1 cellular context compared by ENCODE assay signal in the genomic region with DNA sequence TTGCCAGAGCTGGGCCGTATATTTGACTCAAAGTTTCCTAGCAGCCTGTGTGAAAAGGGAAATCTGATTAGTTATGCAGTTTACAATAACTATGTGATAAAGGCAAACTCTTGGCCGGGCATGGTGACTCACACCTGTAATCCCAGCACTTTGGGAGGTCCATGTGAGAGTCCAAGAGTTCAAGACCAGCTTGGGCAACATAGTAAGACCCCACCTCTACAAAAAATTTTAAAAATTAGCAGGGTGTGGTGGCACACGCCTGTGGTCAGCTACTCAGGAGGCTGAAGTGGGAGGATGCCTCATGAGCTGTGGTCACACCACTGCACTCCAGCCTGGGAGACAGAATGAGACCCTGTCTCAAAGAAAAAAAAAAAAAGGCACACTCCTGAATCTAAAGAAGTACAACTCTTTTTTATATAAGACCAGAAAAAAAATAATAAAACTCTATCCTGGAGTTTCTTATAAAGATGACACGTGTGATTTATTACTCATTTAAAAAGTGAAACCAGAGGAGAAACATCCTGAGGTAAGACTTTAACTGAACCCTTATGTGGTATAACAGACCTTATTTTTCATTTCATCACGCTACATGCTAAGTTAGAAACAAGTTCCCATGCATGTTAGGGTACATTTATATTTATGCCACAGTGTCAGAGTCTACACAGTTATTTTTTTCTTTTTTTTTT.
A peak's percentile ranks its signal among the peaks of the same experiment; 100 is the strongest.
TF ChIP-seq lines count a peak whose summit lies in the region.

No MANE protein-coding gene starts in this region.

TF ChIP-seq in GM12878, 131 proteins besides CTCF, POLR2A, EP300 and RAD21 (continues in another document):
- TF ChIP-seq RFX5 (IDR thresholded peaks at IDR 0.05; ENCODE audit: low read depth, low read length) (no peak), SP1 (IDR thresholded peaks at IDR 0.05; ENCODE audit: low read depth, low read length) (no peak), NBN (IDR thresholded peaks at IDR 0.05) (no peak), PBX3 (IDR thresholded peaks at IDR 0.05; ENCODE audit: insufficient replicate concordance, low read depth, low read length) (no peak), ZNF24 (IDR thresholded peaks at IDR 0.05) (no peak), ETV6 (conservative IDR thresholded peaks at IDR 0.05 in 1 of 2, IDR thresholded peaks at IDR 0.05 in 1 of 2; ENCODE audit: borderline replicate concordance in 1 of 2, low read depth in 1 of 2) (no peak), PML (IDR thresholded peaks at IDR 0.05; ENCODE audit: low read length) (0 out of 2 replicates have a peak, but pooled peaks have one; percentile 24), NR2C1 (IDR thresholded peaks at IDR 0.05) (no peak), CBX3 (IDR thresholded peaks at IDR 0.05; ENCODE audit: borderline replicate concordance, low read depth) (no peak), SPI1 (IDR thresholded peaks at IDR 0.05; ENCODE audit: borderline replicate concordance, insufficient read depth, low read depth, low read length) (no peak), TBL1XR1 (IDR thresholded peaks at IDR 0.05; ENCODE audit: low read depth, low read length) (no peak), BCL11A (IDR thresholded peaks at IDR 0.05; ENCODE audit: low read depth, low read length) (no peak; the same call in 1 of the 2 replicates), BMI1 (IDR thresholded peaks at IDR 0.05; ENCODE audit: borderline replicate concordance) (0 out of 2 replicates have a peak, but pooled peaks have one; percentile 5), RAD51 (IDR thresholded peaks at IDR 0.05) (peak; percentile 46; the same call in 1 of the 2 replicates), RCOR1 (conservative IDR thresholded peaks at IDR 0.05; ENCODE audit: low read depth, low read length) (no peak), PAX8 (IDR thresholded peaks at IDR 0.05) (no peak), PAX5 (IDR thresholded peaks at IDR 0.05; ENCODE audit: borderline replicate concordance, low read depth, low read length) (0 out of 2 replicates have a peak, but pooled peaks have one; percentile 5), E2F4 (IDR thresholded peaks at IDR 0.05; ENCODE audit: low read depth, low read length) (no peak), GATAD2B (conservative IDR thresholded peaks at IDR 0.05; ENCODE audit: low read depth) (peak; percentile 22; the same call in 1 of the 2 replicates), NR2F1 (conservative IDR thresholded peaks at IDR 0.05) (peak; percentile 4; the same call in 1 of the 2 replicates), POLR2AphosphoS2 (IDR thresholded peaks at IDR 0.05; ENCODE audit: low read depth, low read length) (no peak), BCL3 (IDR thresholded peaks at IDR 0.05; ENCODE audit: borderline replicate concordance, insufficient read depth, low read depth, low read length, poor library complexity, severe bottlenecking) (peak; percentile 95), RELB (IDR thresholded peaks at IDR 0.05; ENCODE audit: low read depth) (peak; percentile 55; the same call in 1 of the 2 replicates)
- TF ChIP-seq, protein P1, sequence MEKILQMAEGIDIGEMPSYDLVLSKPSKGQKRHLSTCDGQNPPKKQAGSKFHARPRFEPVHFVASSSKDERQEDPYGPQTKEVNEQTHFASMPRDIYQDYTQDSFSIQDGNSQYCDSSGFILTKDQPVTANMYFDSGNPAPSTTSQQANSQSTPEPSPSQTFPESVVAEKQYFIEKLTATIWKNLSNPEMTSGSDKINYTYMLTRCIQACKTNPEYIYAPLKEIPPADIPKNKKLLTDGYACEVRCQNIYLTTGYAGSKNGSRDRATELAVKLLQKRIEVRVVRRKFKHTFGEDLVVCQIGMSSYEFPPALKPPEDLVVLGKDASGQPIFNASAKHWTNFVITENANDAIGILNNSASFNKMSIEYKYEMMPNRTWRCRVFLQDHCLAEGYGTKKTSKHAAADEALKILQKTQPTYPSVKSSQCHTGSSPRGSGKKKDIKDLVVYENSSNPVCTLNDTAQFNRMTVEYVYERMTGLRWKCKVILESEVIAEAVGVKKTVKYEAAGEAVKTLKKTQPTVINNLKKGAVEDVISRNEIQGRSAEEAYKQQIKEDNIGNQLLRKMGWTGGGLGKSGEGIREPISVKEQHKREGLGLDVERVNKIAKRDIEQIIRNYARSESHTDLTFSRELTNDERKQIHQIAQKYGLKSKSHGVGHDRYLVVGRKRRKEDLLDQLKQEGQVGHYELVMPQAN (conservative IDR thresholded peaks at IDR 0.05) = no peak
- TF ChIP-seq, protein P2, sequence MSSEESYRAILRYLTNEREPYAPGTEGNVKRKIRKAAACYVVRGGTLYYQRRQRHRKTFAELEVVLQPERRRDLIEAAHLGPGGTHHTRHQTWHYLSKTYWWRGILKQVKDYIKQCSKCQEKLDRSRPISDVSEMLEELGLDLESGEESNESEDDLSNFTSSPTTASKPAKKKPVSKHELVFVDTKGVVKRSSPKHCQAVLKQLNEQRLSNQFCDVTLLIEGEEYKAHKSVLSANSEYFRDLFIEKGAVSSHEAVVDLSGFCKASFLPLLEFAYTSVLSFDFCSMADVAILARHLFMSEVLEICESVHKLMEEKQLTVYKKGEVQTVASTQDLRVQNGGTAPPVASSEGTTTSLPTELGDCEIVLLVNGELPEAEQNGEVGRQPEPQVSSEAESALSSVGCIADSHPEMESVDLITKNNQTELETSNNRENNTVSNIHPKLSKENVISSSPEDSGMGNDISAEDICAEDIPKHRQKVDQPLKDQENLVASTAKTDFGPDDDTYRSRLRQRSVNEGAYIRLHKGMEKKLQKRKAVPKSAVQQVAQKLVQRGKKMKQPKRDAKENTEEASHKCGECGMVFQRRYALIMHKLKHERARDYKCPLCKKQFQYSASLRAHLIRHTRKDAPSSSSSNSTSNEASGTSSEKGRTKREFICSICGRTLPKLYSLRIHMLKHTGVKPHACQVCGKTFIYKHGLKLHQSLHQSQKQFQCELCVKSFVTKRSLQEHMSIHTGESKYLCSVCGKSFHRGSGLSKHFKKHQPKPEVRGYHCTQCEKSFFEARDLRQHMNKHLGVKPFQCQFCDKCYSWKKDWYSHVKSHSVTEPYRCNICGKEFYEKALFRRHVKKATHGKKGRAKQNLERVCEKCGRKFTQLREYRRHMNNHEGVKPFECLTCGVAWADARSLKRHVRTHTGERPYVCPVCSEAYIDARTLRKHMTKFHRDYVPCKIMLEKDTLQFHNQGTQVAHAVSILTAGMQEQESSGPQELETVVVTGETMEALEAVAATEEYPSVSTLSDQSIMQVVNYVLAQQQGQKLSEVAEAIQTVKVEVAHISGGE (CRISPR knock-in tag; IDR thresholded peaks at IDR 0.05) = no peak
- TF ChIP-seq, protein P3, sequence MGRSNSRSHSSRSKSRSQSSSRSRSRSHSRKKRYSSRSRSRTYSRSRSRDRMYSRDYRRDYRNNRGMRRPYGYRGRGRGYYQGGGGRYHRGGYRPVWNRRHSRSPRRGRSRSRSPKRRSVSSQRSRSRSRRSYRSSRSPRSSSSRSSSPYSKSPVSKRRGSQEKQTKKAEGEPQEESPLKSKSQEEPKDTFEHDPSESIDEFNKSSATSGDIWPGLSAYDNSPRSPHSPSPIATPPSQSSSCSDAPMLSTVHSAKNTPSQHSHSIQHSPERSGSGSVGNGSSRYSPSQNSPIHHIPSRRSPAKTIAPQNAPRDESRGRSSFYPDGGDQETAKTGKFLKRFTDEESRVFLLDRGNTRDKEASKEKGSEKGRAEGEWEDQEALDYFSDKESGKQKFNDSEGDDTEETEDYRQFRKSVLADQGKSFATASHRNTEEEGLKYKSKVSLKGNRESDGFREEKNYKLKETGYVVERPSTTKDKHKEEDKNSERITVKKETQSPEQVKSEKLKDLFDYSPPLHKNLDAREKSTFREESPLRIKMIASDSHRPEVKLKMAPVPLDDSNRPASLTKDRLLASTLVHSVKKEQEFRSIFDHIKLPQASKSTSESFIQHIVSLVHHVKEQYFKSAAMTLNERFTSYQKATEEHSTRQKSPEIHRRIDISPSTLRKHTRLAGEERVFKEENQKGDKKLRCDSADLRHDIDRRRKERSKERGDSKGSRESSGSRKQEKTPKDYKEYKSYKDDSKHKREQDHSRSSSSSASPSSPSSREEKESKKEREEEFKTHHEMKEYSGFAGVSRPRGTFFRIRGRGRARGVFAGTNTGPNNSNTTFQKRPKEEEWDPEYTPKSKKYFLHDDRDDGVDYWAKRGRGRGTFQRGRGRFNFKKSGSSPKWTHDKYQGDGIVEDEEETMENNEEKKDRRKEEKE (IDR thresholded peaks at IDR 0.05) = no peak
- TF ChIP-seq, protein P4, sequence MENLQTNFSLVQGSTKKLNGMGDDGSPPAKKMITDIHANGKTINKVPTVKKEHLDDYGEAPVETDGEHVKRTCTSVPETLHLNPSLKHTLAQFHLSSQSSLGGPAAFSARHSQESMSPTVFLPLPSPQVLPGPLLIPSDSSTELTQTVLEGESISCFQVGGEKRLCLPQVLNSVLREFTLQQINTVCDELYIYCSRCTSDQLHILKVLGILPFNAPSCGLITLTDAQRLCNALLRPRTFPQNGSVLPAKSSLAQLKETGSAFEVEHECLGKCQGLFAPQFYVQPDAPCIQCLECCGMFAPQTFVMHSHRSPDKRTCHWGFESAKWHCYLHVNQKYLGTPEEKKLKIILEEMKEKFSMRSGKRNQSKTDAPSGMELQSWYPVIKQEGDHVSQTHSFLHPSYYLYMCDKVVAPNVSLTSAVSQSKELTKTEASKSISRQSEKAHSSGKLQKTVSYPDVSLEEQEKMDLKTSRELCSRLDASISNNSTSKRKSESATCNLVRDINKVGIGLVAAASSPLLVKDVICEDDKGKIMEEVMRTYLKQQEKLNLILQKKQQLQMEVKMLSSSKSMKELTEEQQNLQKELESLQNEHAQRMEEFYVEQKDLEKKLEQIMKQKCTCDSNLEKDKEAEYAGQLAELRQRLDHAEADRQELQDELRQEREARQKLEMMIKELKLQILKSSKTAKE (IDR thresholded peaks at IDR 0.05; ENCODE audit: low read depth, poor library complexity, severe bottlenecking) = peak; percentile 43
- TF ChIP-seq, protein P5, sequence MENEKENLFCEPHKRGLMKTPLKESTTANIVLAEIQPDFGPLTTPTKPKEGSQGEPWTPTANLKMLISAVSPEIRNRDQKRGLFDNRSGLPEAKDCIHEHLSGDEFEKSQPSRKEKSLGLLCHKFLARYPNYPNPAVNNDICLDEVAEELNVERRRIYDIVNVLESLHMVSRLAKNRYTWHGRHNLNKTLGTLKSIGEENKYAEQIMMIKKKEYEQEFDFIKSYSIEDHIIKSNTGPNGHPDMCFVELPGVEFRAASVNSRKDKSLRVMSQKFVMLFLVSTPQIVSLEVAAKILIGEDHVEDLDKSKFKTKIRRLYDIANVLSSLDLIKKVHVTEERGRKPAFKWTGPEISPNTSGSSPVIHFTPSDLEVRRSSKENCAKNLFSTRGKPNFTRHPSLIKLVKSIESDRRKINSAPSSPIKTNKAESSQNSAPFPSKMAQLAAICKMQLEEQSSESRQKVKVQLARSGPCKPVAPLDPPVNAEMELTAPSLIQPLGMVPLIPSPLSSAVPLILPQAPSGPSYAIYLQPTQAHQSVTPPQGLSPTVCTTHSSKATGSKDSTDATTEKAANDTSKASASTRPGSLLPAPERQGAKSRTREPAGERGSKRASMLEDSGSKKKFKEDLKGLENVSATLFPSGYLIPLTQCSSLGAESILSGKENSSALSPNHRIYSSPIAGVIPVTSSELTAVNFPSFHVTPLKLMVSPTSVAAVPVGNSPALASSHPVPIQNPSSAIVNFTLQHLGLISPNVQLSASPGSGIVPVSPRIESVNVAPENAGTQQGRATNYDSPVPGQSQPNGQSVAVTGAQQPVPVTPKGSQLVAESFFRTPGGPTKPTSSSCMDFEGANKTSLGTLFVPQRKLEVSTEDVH (IDR thresholded peaks at IDR 0.05; ENCODE audit: low read depth, partially characterized antibody) = no peak
